Comparison of ENCODE assay signal across 8 cellular contexts in the genomic region with DNA sequence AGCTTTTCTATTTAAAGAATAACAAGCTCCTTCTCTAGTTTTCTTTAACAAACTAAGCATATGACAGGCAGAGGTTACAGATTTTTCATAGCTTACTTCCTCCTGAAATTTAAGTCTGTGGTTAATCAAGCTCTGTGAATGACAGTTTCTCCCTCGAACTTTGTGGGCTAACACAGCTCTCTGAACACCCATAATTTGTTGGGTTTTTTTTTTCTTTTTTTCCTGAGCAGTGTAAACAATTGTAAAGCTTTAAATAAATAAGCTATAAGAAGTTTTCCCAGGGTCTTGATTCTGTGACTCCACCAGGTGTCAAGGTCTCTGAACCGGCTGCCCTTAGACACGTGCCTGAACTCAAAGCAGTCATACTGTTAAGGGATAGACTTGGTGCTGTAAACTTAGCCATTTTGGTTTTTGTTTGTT.
DNase-seq lines count a peak whose midpoint lies in the region; ATAC-seq and TF ChIP-seq lines count a peak whose summit lies in the region.

No MANE protein-coding gene starts in this region.

- H3K4me1 Mint-ChIP-seq in CD14-positive monocyte = peaks cover 46% of the 10 kb centered on the region
- peaks cover 56% of the 10 kb centered on the region for H3K4me1 Mint-ChIP-seq in activated T-helper 17 cell treated with anti-CD3 and anti-CD28 coated beads, Interleukin-2, amount 50 U/mL, for 72 hours

- TF ChIP-seq POLR2A in lower leg skin (IDR thresholded peaks at IDR 0.05) = no peak

- H3K4me3 ChIP-seq in lower leg skin (ENCODE audit: low read depth, poor library complexity, severe bottlenecking) = no peak overlapping the region

- TF ChIP-seq CTCF in CD14-positive monocyte (IDR thresholded peaks at IDR 0.05) (no peak), lower leg skin (IDR thresholded peaks at IDR 0.05) (no peak)

- peak overlapping the region; percentile 83 to 93 (median 86) for H3K27ac Mint-ChIP-seq in CD14-positive monocyte
- peak overlapping the region; percentile 96 for H3K27ac Mint-ChIP-seq in activated T-helper 17 cell treated with anti-CD3 and anti-CD28 coated beads, Interleukin-2, amount 50 U/mL, for 72 hours

- H3K9me3 Mint-ChIP-seq in CD14-positive monocyte = peaks cover 0 to 6% (median 0%) of the 10 kb centered on the region in 7 donors
- no peaks in the 10 kb centered on the region for H3K9me3 Mint-ChIP-seq in activated T-helper 17 cell treated with anti-CD3 and anti-CD28 coated beads, Interleukin-2, amount 50 U/mL, for 72 hours

- peak; percentile 81 for ATAC-seq in GM19395 (IDR thresholded peaks at IDR 0.05; ENCODE audit: unreplicated experiment)
- peak; percentile 69 for ATAC-seq in HG03342 (IDR thresholded peaks at IDR 0.05; ENCODE audit: unreplicated experiment)
- ATAC-seq in activated T-helper 17 cell treated with anti-CD3 and anti-CD28 coated beads, Interleukin-2, amount 50 U/mL, for 72 hours (replicated peaks) = no peak

- H3K4me3 Mint-ChIP-seq in CD14-positive monocyte = peak overlapping the region in 1 of 2 donors; percentile 53
- peak overlapping the region; percentile 88 for H3K4me3 Mint-ChIP-seq in activated T-helper 17 cell treated with anti-CD3 and anti-CD28 coated beads, Interleukin-2, amount 50 U/mL, for 72 hours

- whole genome bisulfite sequencing in lower leg skin, 2 donors = 61 to 71% methylated on average over 3 of the region's 3 CpGs

- H3K36me3 Mint-ChIP-seq in CD14-positive monocyte = peaks cover 27 to 28% of the 10 kb centered on the region in 2 donors
- peaks cover 92% of the 10 kb centered on the region for H3K36me3 Mint-ChIP-seq in activated T-helper 17 cell treated with anti-CD3 and anti-CD28 coated beads, Interleukin-2, amount 50 U/mL, for 72 hours (ENCODE audit: low read depth)

- peaks cover 0 to 2% (median 0%) of the 10 kb centered on the region in 3 donors for H3K27me3 Mint-ChIP-seq in CD14-positive monocyte (ENCODE audit: low read depth in 3 of 3)
- H3K27me3 Mint-ChIP-seq in activated T-helper 17 cell treated with anti-CD3 and anti-CD28 coated beads, Interleukin-2, amount 50 U/mL, for 72 hours = no peaks in the 10 kb centered on the region

- DNase-seq in CD14-positive monocyte (ENCODE audit: low spot score) (no peak), NCI-H2171 treated with DMSO at 0.1 percent for 48 hours (lab: John Stamatoyannopoulos, UW) (no peak), HPDE6-E6E7 (ENCODE audit: extremely low spot score) (no peak), NCI-H526 (lab: John Stamatoyannopoulos, UW) (no peak), lower leg skin (ENCODE audit: low spot score in 2 of 2) (no peak)

- intact Hi-C loops in CD14-positive monocyte (cut with micrococcal nuclease) (loop anchor here in 1 of 2 donors (5.0 to 10.0 kb wide), 2 partner anchors 69 to 197 kb away; no protein-coding TSS in a partner anchor), lower leg skin (cut with DNase I; ENCODE audit: low total_unique reads) (loop anchor here (5.0 kb wide), 1 partner anchor 744 kb away; no protein-coding TSS in a partner anchor)
